Comparison of ENCODE assay signal across 8 cellular contexts in genomic region chr10:101588879-101589278, GRCh38. TPM values are rescaled to one million over a fixed set of nuclear protein-coding genes. Genes with fewer than 3 reads are reported as not detected.
DNase-seq lines count a peak whose midpoint lies in the region; ATAC-seq and TF ChIP-seq lines count a peak whose summit lies in the region.

No MANE protein-coding gene starts in this region.

- DNase-seq in adipocyte (ENCODE audit: low read depth) (peak; percentile 71), mesenchymal stem cell (peak; percentile 74), HCEC 1CT (no peak), NCI-H526 (lab: John Stamatoyannopoulos, UW) (no peak)

- CTCF ChIA-PET in HEK293 (lab: Yijun Ruan, JAX) = interaction anchor here (0.6 to 2.7 kb wide), 3 partner anchors 192 to 540 kb away, joined by 3 to 16 read pairs (median 5); no protein-coding TSS in a partner anchor

- ATAC-seq in GM18519 (IDR thresholded peaks at IDR 0.05; ENCODE audit: low FRiP score, unreplicated experiment) (no peak), GM21529 (IDR thresholded peaks at IDR 0.05; ENCODE audit: unreplicated experiment) (no peak)

- TF ChIP-seq CTCF in 22Rv1 (IDR thresholded peaks at IDR 0.05) (no peak), HEK293 (tag by site-specific recombination; IDR thresholded peaks at IDR 0.05) (no peak)

- peaks cover 8% of the 10 kb centered on the region for H3K4me1 ChIP-seq in HEK293 (ENCODE audit: control insufficient read depth, insufficient read depth, low read length)
- H3K4me1 ChIP-seq in adipocyte (ENCODE audit: control insufficient read depth, insufficient read depth, low read length) = peaks cover 18% of the 10 kb centered on the region
- H3K4me1 ChIP-seq in mesenchymal stem cell (ENCODE audit: control insufficient read depth, insufficient read depth, low read depth, low read length) = peaks cover 14% of the 10 kb centered on the region

- H3K27me3 ChIP-seq in adipocyte (replicated peaks; ENCODE audit: control insufficient read depth, insufficient read depth, low read length) = no peaks in the 10 kb centered on the region
- H3K27me3 ChIP-seq in mesenchymal stem cell (ENCODE audit: control insufficient read depth in 1 of 2, insufficient read depth in 1 of 2, low read length in 2 of 2) = no peaks in the 10 kb centered on the region

- H4K91ac ChIP-seq in mesenchymal stem cell (ENCODE audit: low read length) = no peak overlapping the region

- H2BK12ac ChIP-seq in mesenchymal stem cell (ENCODE audit: low read length in 2 of 2) = no peak overlapping the region

- no peak overlapping the region for H3K18ac ChIP-seq in mesenchymal stem cell (ENCODE audit: low read depth in 1 of 2, low read length in 2 of 2)

- H3K4me3 ChIP-seq in HEK293 (ENCODE audit: low read depth, low read length) (peak overlapping the region; percentile 70), adipocyte (ENCODE audit: low read length) (peak overlapping the region; percentile 97), mesenchymal stem cell (ENCODE audit: insufficient read depth in 1 of 2, low read depth in 1 of 2, low read length in 2 of 2) (peak overlapping the region in 1 of 2 experiments; percentile 99)

- H3K36me3 ChIP-seq in HEK293 (ENCODE audit: control insufficient read depth in 2 of 2, insufficient read depth in 1 of 2, low read length in 2 of 2) = peaks cover 0 to 22% of the 10 kb centered on the region in 2 experiments; a peak in 1 of 3 replicates
- H3K36me3 ChIP-seq in adipocyte (ENCODE audit: control insufficient read depth, insufficient read depth, low read length, severe bottlenecking) = peaks cover 12% of the 10 kb centered on the region
- peaks cover 15% of the 10 kb centered on the region in 2 experiments for H3K36me3 ChIP-seq in mesenchymal stem cell (ENCODE audit: control insufficient read depth in 1 of 2, insufficient read depth in 2 of 2, low read depth in 1 of 2, low read length in 2 of 2)

- H4K8ac ChIP-seq in mesenchymal stem cell (ENCODE audit: low read length) = no peak overlapping the region

- H2AK5ac ChIP-seq in mesenchymal stem cell (ENCODE audit: low read length, severe bottlenecking) = no peak overlapping the region

- peak overlapping the region; percentile 53 for H3K27ac ChIP-seq in 22Rv1
- no peak overlapping the region for H3K27ac ChIP-seq in HEK293 (ENCODE audit: extremely low read depth, low read depth, low read length)
- H3K27ac ChIP-seq in mesenchymal stem cell (ENCODE audit: low read length, poor library complexity, severe bottlenecking) = no peak overlapping the region

- WGBS in mesenchymal stem cell = 44% methylated on average over 5 of the region's 5 CpGs

- no peak overlapping the region for H2BK5ac ChIP-seq in mesenchymal stem cell (ENCODE audit: low read depth, low read length, poor library complexity, severe bottlenecking)

- peak overlapping the region; percentile 86 for H3K4me2 ChIP-seq in mesenchymal stem cell (ENCODE audit: low read length, poor library complexity, severe bottlenecking)

- H3K23ac ChIP-seq in mesenchymal stem cell (ENCODE audit: low read length in 2 of 2) = no peak overlapping the region

- peaks cover 37% of the 10 kb centered on the region for H3K79me1 ChIP-seq in mesenchymal stem cell (replicated peaks; ENCODE audit: low read length, poor library complexity, severe bottlenecking)

- H3K4ac ChIP-seq in mesenchymal stem cell (ENCODE audit: low read depth in 1 of 2, low read length in 2 of 2) = no peak overlapping the region

- no peak overlapping the region for H2AFZ ChIP-seq in mesenchymal stem cell (ENCODE audit: low read depth, low read length)

- H3K9me3 ChIP-seq in HEK293 (ENCODE audit: control insufficient read depth, insufficient read depth, low read depth, low read length) (no peaks in the 10 kb centered on the region), adipocyte (ENCODE audit: control insufficient read depth, low read length) (no peaks in the 10 kb centered on the region), mesenchymal stem cell (ENCODE audit: control insufficient read depth, low read length) (no peaks in the 10 kb centered on the region)

- H2BK15ac ChIP-seq in mesenchymal stem cell (ENCODE audit: low read depth, poor library complexity, severe bottlenecking) = no peak overlapping the region

- H3K9ac ChIP-seq in adipocyte (ENCODE audit: low read length) (peak overlapping the region; percentile 92), mesenchymal stem cell (ENCODE audit: low read length) (peak overlapping the region; percentile 92)

- POLR2A ChIA-PET in HEK293 (lab: Yijun Ruan, JAX) = interaction anchor here (0.6 to 1.3 kb wide), 2 partner anchors 9 to 444 kb away, joined by 3 read pairs; no protein-coding TSS in a partner anchor

- H3K14ac ChIP-seq in mesenchymal stem cell (ENCODE audit: low read length in 2 of 2) = no peak overlapping the region

- H2BK120ac ChIP-seq in mesenchymal stem cell (ENCODE audit: low read depth, low read length) = no peak overlapping the region

TF ChIP-seq in HEK293, 187 proteins besides CTCF, POLR2A, EP300 and RAD21:
- TF ChIP-seq ZNF624 (tag by site-specific recombination; IDR thresholded peaks at IDR 0.05) = no peak
- TF ChIP-seq GFI1B (tag by site-specific recombination; IDR thresholded peaks at IDR 0.05) = no peak
- TF ChIP-seq ZNF433 (tag by site-specific recombination; IDR thresholded peaks at IDR 0.05; ENCODE audit: low read depth) = no peak
- TF ChIP-seq PRDM4 (tag by site-specific recombination; IDR thresholded peaks at IDR 0.05) = no peak
- TF ChIP-seq ZNF837 (tag by site-specific recombination; IDR thresholded peaks at IDR 0.05) = no peak
- TF ChIP-seq ZFP69B (tag by site-specific recombination; IDR thresholded peaks at IDR 0.05) = 0 out of 2 replicates have a peak, but pooled peaks have one; percentile 22
- 0 out of 2 replicates have a peak, but pooled peaks have one; percentile 29 for TF ChIP-seq GLIS2 (tag by site-specific recombination; IDR thresholded peaks at IDR 0.05)
- TF ChIP-seq ZIC2 (tag by site-specific recombination; IDR thresholded peaks at IDR 0.05) = 0 out of 2 replicates have a peak, but pooled peaks have one; percentile 35
- peak; percentile 80 for TF ChIP-seq ZNF335 (tag by site-specific recombination; conservative IDR thresholded peaks at IDR 0.05)
- TF ChIP-seq EGR2 (tag by site-specific recombination; IDR thresholded peaks at IDR 0.05; ENCODE audit: low read depth) = no peak
- TF ChIP-seq ZNF133 (tag by site-specific recombination; IDR thresholded peaks at IDR 0.05) = no peak
- no peak for TF ChIP-seq ZFHX2 (tag by site-specific recombination; conservative IDR thresholded peaks at IDR 0.05)
- 0 out of 2 replicates have a peak, but pooled peaks have one; percentile 26 for TF ChIP-seq ZNF692 (tag by site-specific recombination; IDR thresholded peaks at IDR 0.05)

RNA-seq across cellular contexts. Expression of gene DPCD, which starts 0.8 kb away (rescaled TPM):
- 37.7 TPM for polyA plus RNA-seq in mesenchymal stem cell (2013, experiment 1 of 2)
- 36.7 TPM for polyA plus RNA-seq in mesenchymal stem cell (2013, experiment 2 of 2)

RNA-seq across cellular contexts. Expression of gene POLL, which starts 0.8 kb away (rescaled TPM):
- 13.6 TPM for polyA plus RNA-seq in mesenchymal stem cell (2013, experiment 1 of 2)
- 12.5 TPM for polyA plus RNA-seq in mesenchymal stem cell (2013, experiment 2 of 2)

Comparison
In these comparisons a context has a peak if more than half of its experiments do, and no peak if none do; other contexts are left out.
1. DNase-seq: peak in adipocyte (single experiment) and mesenchymal stem cell (single experiment); none in HCEC 1CT (single experiment) and NCI-H526 (0 of 2).